In genomic region chr10:22803201-22803895, GRCh38 we compare ENCODE assay signal across 23 cellular contexts.
DNase-seq lines count a peak whose midpoint lies in the region; ATAC-seq and TF ChIP-seq lines count a peak whose summit lies in the region.
"Had no signal": no experiment of that assay in that cellular context is flagged by ENCODE, and none has a peak within 500 bp of the region (broad histone marks: within the 10 kb centered on the region; RNA-seq: fewer than 3 reads in every experiment).

No MANE protein-coding gene starts in this region.

- no TSS peak for BruUV-seq in A673 (replicated peaks; lab: Mats Ljungman, UMichigan)

- H3K4me3 Mint-ChIP-seq in osteocyte (ENCODE audit: unreplicated experiment): no peak overlapping the region
- H3K4me3 Mint-ChIP-seq: activated CD8-positive, alpha-beta T cell treated with anti-CD3 and anti-CD28 coated beads for 36 hours; activated naive CD4-positive, alpha-beta T cell treated with anti-CD3 and anti-CD28 coated beads, Interleukin-2, amount 50 U/mL, for 24 hours; activated T-cell treated with anti-CD3 and anti-CD28 coated beads, Interleukin-2, amount 50 U/mL, for 4 hours; IgD-negative memory B cell; nephron had no signal

- H3K4me1 ChIP-seq in SJSA1 (replicated peaks) (peaks cover 35% of the 10 kb centered on the region), A673 (ENCODE audit: insufficient read depth, low read length, poor library complexity, severe bottlenecking) (no peaks in the 10 kb centered on the region), Peyer's patch (no peaks in the 10 kb centered on the region)
- H3K4me1 ChIP-seq: spleen had no signal

- H3K4me3 ChIP-seq in SJSA1: no peak overlapping the region
- H3K4me3 ChIP-seq in epithelial cell of esophagus (ENCODE audit: low read length): no peak overlapping the region
- no peak overlapping the region for H3K4me3 ChIP-seq in A673 (ENCODE audit: low read depth, low read length, poor library complexity, severe bottlenecking)
- H3K4me3 ChIP-seq in Peyer's patch: no peak overlapping the region
- H3K4me3 ChIP-seq: cardiac muscle cell, esophagus squamous epithelium, spleen had no signal

- POLR2A ChIA-PET in A673 (lab: Charles Lee; ENCODE audit: low non-redundant PET): no interaction called here

- peaks cover 3% of the 10 kb centered on the region for H3K9me3 Mint-ChIP-seq in osteocyte (ENCODE audit: unreplicated experiment)
- H3K9me3 Mint-ChIP-seq: activated CD8-positive, alpha-beta T cell treated with anti-CD3 and anti-CD28 coated beads for 36 hours; activated naive CD4-positive, alpha-beta T cell treated with anti-CD3 and anti-CD28 coated beads, Interleukin-2, amount 50 U/mL, for 24 hours; activated T-cell treated with anti-CD3 and anti-CD28 coated beads, Interleukin-2, amount 50 U/mL, for 4 hours; IgD-negative memory B cell had no signal

- CTCF ChIA-PET in A673 (lab: Charles Lee): no interaction called here

- H3K36me3 ChIP-seq in SJSA1 (no peaks in the 10 kb centered on the region), A673 (ENCODE audit: insufficient read depth, low read length, poor library complexity, severe bottlenecking) (no peaks in the 10 kb centered on the region), Peyer's patch (no peaks in the 10 kb centered on the region)
- H3K36me3 ChIP-seq: cardiac muscle cell, esophagus squamous epithelium, spleen had no signal

- intact Hi-C loops in A673 (cut with micrococcal nuclease; ENCODE audit: unreplicated experiment): no loop called here

- H3K27me3 ChIP-seq in SJSA1 (replicated peaks): no peaks in the 10 kb centered on the region
- H3K27me3 ChIP-seq in A673 (replicated peaks; ENCODE audit: insufficient read depth, low read depth, low read length, poor library complexity): peaks cover 10% of the 10 kb centered on the region
- no peaks in the 10 kb centered on the region for H3K27me3 ChIP-seq in Peyer's patch
- H3K27me3 ChIP-seq: cardiac muscle cell, esophagus squamous epithelium, spleen had no signal

- peak overlapping the region; percentile 75 for H3K27ac Mint-ChIP-seq in osteocyte (ENCODE audit: unreplicated experiment)
- H3K27ac Mint-ChIP-seq: activated CD8-positive, alpha-beta T cell treated with anti-CD3 and anti-CD28 coated beads for 36 hours; activated naive CD4-positive, alpha-beta T cell treated with anti-CD3 and anti-CD28 coated beads, Interleukin-2, amount 50 U/mL, for 24 hours; IgD-negative memory B cell; progenitor cell of endocrine pancreas had no signal

- ATAC-seq in GM18861 (IDR thresholded peaks at IDR 0.05; ENCODE audit: unreplicated experiment): no peak
- ATAC-seq: activated CD8-positive, alpha-beta T cell treated with anti-CD3 and anti-CD28 coated beads for 36 hours; activated T-cell treated with anti-CD3 and anti-CD28 coated beads, Interleukin-2, amount 50 U/mL, for 4 hours had no signal

- H3K27ac ChIP-seq in SJSA1: peak overlapping the region; percentile 24; the same call in 1 of the 2 replicates
- no peak overlapping the region for H3K27ac ChIP-seq in A673 (ENCODE audit: low read depth, low read length, poor library complexity, severe bottlenecking)
- no peak overlapping the region for H3K27ac ChIP-seq in Peyer's patch
- H3K27ac ChIP-seq: cardiac muscle cell, esophagus squamous epithelium, HL-60, spleen had no signal

- no peak for TF ChIP-seq CTCF in epithelial cell of esophagus (IDR thresholded peaks at IDR 0.05; ENCODE audit: insufficient read depth, low read depth, low read length, missing control alignments)
- no peak for TF ChIP-seq CTCF in osteocyte (IDR thresholded peaks at IDR 0.05)
- TF ChIP-seq CTCF in A673 (conservative IDR thresholded peaks at IDR 0.05; ENCODE audit: low read depth, low read length): no peak
- TF ChIP-seq CTCF in Peyer's patch (IDR thresholded peaks at IDR 0.05): no peak

- no peaks in the 10 kb centered on the region for H3K36me3 Mint-ChIP-seq in osteocyte (ENCODE audit: unreplicated experiment)
- H3K36me3 Mint-ChIP-seq: activated naive CD4-positive, alpha-beta T cell treated with anti-CD3 and anti-CD28 coated beads, Interleukin-2, amount 50 U/mL, for 24 hours; IgD-negative memory B cell had no signal

- DNase-seq in GM04504 (ENCODE audit: low read depth): peak; percentile 37
- peak in 1 of 2 experiments; percentile 62 for DNase-seq in SJSA1 (ENCODE audit: low read depth in 1 of 2, low spot score in 2 of 2)
- peak; percentile 32 for DNase-seq in epithelial cell of esophagus (ENCODE audit: low read depth)
- no peak for DNase-seq in osteocyte (ENCODE audit: extremely low spot score, unreplicated experiment)
- DNase-seq in A673 (ENCODE audit: low spot score): no peak
- no peak for DNase-seq in GM19240 (ENCODE audit: insufficient read length, low spot score)
- DNase-seq in Peyer's patch: no peak
- DNase-seq: activated CD4-positive, CD25-positive, alpha-beta regulatory T cell; activated CD8-positive, alpha-beta T cell treated with anti-CD3 and anti-CD28 coated beads for 36 hours; activated T-cell treated with anti-CD3 and anti-CD28 coated beads, Interleukin-2, amount 50 U/mL, for 4 hours; Calu3; esophagus squamous epithelium; hippocampal formation; mesendoderm; NCI-H524; spleen had no signal

- no peak for TF ChIP-seq POLR2A in Peyer's patch (IDR thresholded peaks at IDR 0.05)

- H3K9me3 ChIP-seq in SJSA1 (replicated peaks) (no peaks in the 10 kb centered on the region), A673 (ENCODE audit: low read depth, low read length, poor library complexity, severe bottlenecking) (no peaks in the 10 kb centered on the region), Peyer's patch (no peaks in the 10 kb centered on the region)
- H3K9me3 ChIP-seq: esophagus squamous epithelium, spleen had no signal

- H3K27me3 Mint-ChIP-seq in osteocyte (ENCODE audit: unreplicated experiment): no peaks in the 10 kb centered on the region
- H3K27me3 Mint-ChIP-seq: activated CD8-positive, alpha-beta T cell treated with anti-CD3 and anti-CD28 coated beads for 36 hours; activated naive CD4-positive, alpha-beta T cell treated with anti-CD3 and anti-CD28 coated beads, Interleukin-2, amount 50 U/mL, for 24 hours; progenitor cell of endocrine pancreas had no signal

- peaks cover 57% of the 10 kb centered on the region for H3K4me1 Mint-ChIP-seq in osteocyte (ENCODE audit: unreplicated experiment)

Comparison
In these comparisons a context has a peak if more than half of its experiments do, and no peak if none do; other contexts are left out.
1. DNase-seq: peak in GM04504 (single experiment) and epithelial cell of esophagus (single experiment); none in osteocyte (single experiment), A673 (single experiment), GM19240 (single experiment) and Peyer's patch (0 of 3).